Comparison of ENCODE assay signal across 18 cellular contexts in the genomic region with DNA sequence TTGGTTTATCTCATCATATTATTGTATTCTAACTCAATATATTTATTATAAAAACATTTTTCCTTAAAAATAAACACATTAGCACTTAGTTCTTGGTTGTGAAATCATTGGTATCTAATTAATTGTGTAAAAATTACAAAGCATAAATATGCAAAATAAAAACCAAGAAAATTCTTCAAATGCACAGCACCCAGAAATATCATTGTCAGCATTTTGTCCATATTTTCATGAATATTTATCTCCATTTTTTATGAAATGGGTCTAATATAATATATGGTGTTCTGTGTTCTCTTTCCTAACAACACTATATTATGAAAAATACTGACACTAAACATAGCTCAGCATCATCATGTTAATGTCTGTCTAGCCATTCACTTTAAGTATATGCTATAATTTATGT.
DNase-seq lines count a peak whose midpoint lies in the region; ATAC-seq, FAIRE-seq and TF ChIP-seq lines count a peak whose summit lies in the region.
"Had no signal": no experiment of that assay in that cellular context is flagged by ENCODE, and none has a peak within 500 bp of the region (broad histone marks: within the 10 kb centered on the region; RNA-seq: fewer than 3 reads in every experiment).

No MANE protein-coding gene starts in this region.

- H3K14ac ChIP-seq in IMR-90 (replicated peaks; ENCODE audit: low read depth, low read length) = no peak overlapping the region

- H2BK15ac ChIP-seq in IMR-90 (ENCODE audit: low read depth, low read length) = no peak overlapping the region

- CTCF ChIA-PET in HepG2 (lab: Yijun Ruan, JAX; ENCODE audit: low intra/inter-chr PET ratio, low total read pairs) (no interaction called here), IMR-90 (lab: Yijun Ruan, JAX) (no interaction called here), K562 (lab: Yijun Ruan, JAX; ENCODE audit: low intra/inter-chr PET ratio) (no interaction called here), OCI-LY7 (lab: Charles Lee; ENCODE audit: unreplicated experiment) (no interaction called here)

- dilution Hi-C loops in IMR-90 (cut with HindIII; ENCODE audit: low sequenced_read_pairs, unreplicated experiment) = no loop called here

- DNase-seq in HepG2 (ENCODE audit: low spot score) = no peak
- no peak for DNase-seq in right lobe of liver
- DNase-seq in IMR-90 = no peak
- DNase-seq in K562 (ENCODE audit: extremely low read depth in 1 of 4, low spot score in 3 of 4) = no peak
- DNase-seq in Kasumi-1 (lab: John Stamatoyannopoulos, UW) = no peak
- no peak for DNase-seq in OCI-LY7 (ENCODE audit: low spot score)
- DNase-seq: 8988T; AML-193; Caco-2; Calu3; CD4-positive, alpha-beta T cell; CD8-positive, alpha-beta T cell; DMS79 treated with DMSO at 0.1 percent for 48 hours; GF-D8 had no signal

- H3K9ac ChIP-seq in HepG2 (ENCODE audit: insufficient read depth, low read depth, low read length) = no peak overlapping the region
- H3K9ac ChIP-seq in IMR-90 (ENCODE audit: low read depth, low read length) = no peak overlapping the region
- no peak overlapping the region for H3K9ac ChIP-seq in K562 (ENCODE audit: insufficient read depth in 1 of 2, low read depth in 2 of 2, low read length in 2 of 2)
- H3K9ac ChIP-seq: BLaER1 treated with 17β-estradiol and CSF1 and Interleukin-3, amounts not matched to agents 10 nM and 100 nM had no signal

- no peak overlapping the region for H2BK20ac ChIP-seq in IMR-90 (ENCODE audit: low read depth, low read length)

- H3K27ac ChIP-seq in HepG2 (ENCODE audit: extremely low read length, insufficient read depth, low read length) (no peak overlapping the region), right lobe of liver (no peak overlapping the region), IMR-90 (ENCODE audit: insufficient read depth, low read length) (no peak overlapping the region), K562 (ENCODE audit: extremely low read depth, low read depth, low read length) (no peak overlapping the region), OCI-LY7 (ENCODE audit: low read depth, low read length, poor library complexity, severe bottlenecking) (no peak overlapping the region)
- H3K27ac ChIP-seq: BLaER1 treated with 17β-estradiol and CSF1 and Interleukin-3, amounts not matched to agents 10 nM and 100 nM; C4-2B had no signal

- H3K79me2 ChIP-seq in HepG2 (ENCODE audit: insufficient read depth, low read length) = no peaks in the 10 kb centered on the region
- H3K79me2 ChIP-seq in K562 (ENCODE audit: control insufficient read depth, insufficient read depth, low read length) = no peaks in the 10 kb centered on the region
- no peaks in the 10 kb centered on the region for H3K79me2 ChIP-seq in OCI-LY7 (ENCODE audit: insufficient read depth, low read depth, low read length)

- TF ChIP-seq POLR2A in HepG2 (IDR thresholded peaks at IDR 0.05; ENCODE audit: insufficient read depth in 1 of 2, low read depth in 2 of 2, low read length in 2 of 2) (no peak), right lobe of liver (IDR thresholded peaks at IDR 0.05) (no peak), IMR-90 (IDR thresholded peaks at IDR 0.05; ENCODE audit: low read depth, low read length) (no peak), K562 (conservative IDR thresholded peaks at IDR 0.05) (no peak)

- FAIRE-seq in HepG2 (lab: Jason Lieb, UNC) (no peak), K562 (lab: Jason Lieb, UNC) (no peak)
- FAIRE-seq: D721Med, G401.6 had no signal

- H2BK5ac ChIP-seq in IMR-90 (ENCODE audit: low read depth, low read length, poor library complexity, severe bottlenecking) = no peak overlapping the region

- POLR2A ChIA-PET in HepG2 (lab: Yijun Ruan, JAX) (no interaction called here), IMR-90 (lab: Charles Lee; ENCODE audit: unreplicated experiment) (no interaction called here), K562 (lab: Yijun Ruan, JAX) (no interaction called here), OCI-LY7 (lab: Charles Lee) (interaction anchor here (0.6 to 0.7 kb wide), 2 partner anchors 10 to 48 kb away, joined by 3 read pairs; no protein-coding TSS in a partner anchor)

- ATAC-seq in HepG2 (no peak), right lobe of liver (no peak), IMR-90 (ENCODE audit: low read depth) (no peak), K562 (no peak)
- ATAC-seq: CD8-positive, alpha-beta T cell had no signal

- H4K91ac ChIP-seq in IMR-90 (ENCODE audit: insufficient read depth, low read depth, low read length) = no peak overlapping the region

- H4K8ac ChIP-seq in IMR-90 (ENCODE audit: low read depth in 2 of 2, low read length in 2 of 2) = no peak overlapping the region

- TF ChIP-seq CTCF in HepG2 (CRISPR knock-in tag; IDR thresholded peaks at IDR 0.05) (no peak), right lobe of liver (IDR thresholded peaks at IDR 0.05) (no peak), IMR-90 (conservative IDR thresholded peaks at IDR 0.05; ENCODE audit: low read depth, low read length) (no peak), K562 (IDR thresholded peaks at IDR 0.05 in 2 of 3, conservative IDR thresholded peaks at IDR 0.05 in 1 of 3; ENCODE audit: insufficient read depth in 2 of 3, low read depth in 1 of 3, low read length in 3 of 3) (no peak), OCI-LY7 (conservative IDR thresholded peaks at IDR 0.05; ENCODE audit: low read length) (no peak)

- no peak for TF ChIP-seq EP300 in HepG2 (IDR thresholded peaks at IDR 0.05; ENCODE audit: low read depth in 2 of 2, low read length in 2 of 2)
- no peak for TF ChIP-seq EP300 in HepG2 (CRISPR knock-in tag; IDR thresholded peaks at IDR 0.05; ENCODE audit: borderline replicate concordance)
- no peak for TF ChIP-seq EP300 in K562 (IDR thresholded peaks at IDR 0.05; ENCODE audit: low read length)

- H3K27me3 ChIP-seq in HepG2 (ENCODE audit: control insufficient read depth in 1 of 2, insufficient read depth in 2 of 2, low read length in 2 of 2) (no peaks in the 10 kb centered on the region), right lobe of liver (no peaks in the 10 kb centered on the region), IMR-90 (ENCODE audit: control insufficient read depth, insufficient read depth, low read length) (no peaks in the 10 kb centered on the region), K562 (ENCODE audit: control insufficient read depth in 2 of 2, insufficient read depth in 2 of 2, low read length in 2 of 2) (no peaks in the 10 kb centered on the region)
- H3K27me3 ChIP-seq: BLaER1 treated with 17β-estradiol and CSF1 and Interleukin-3, amounts not matched to agents 10 nM and 100 nM had no signal

- in situ Hi-C loops in HepG2 (cut with HindIII; ENCODE audit: extremely low pct_ligation_motif_present, low pct_unique_long_range_greater_than_20kb) = no loop called here
- in situ Hi-C loops in IMR-90 (cut with MboI; ENCODE audit: low sequenced_read_pairs) = no loop called here
- in situ Hi-C loops in K562 (cut with MboI) = no loop called here

- H3K9me3 ChIP-seq in HepG2 (ENCODE audit: low read length) (no peaks in the 10 kb centered on the region), right lobe of liver (no peaks in the 10 kb centered on the region), IMR-90 (ENCODE audit: control insufficient read depth, insufficient read depth, low read length) (no peaks in the 10 kb centered on the region), K562 (replicated peaks; ENCODE audit: control insufficient read depth, insufficient read depth, low read depth, low read length) (no peaks in the 10 kb centered on the region), OCI-LY7 (ENCODE audit: low read length) (no peaks in the 10 kb centered on the region)
- H3K9me3 ChIP-seq: BLaER1 treated with 17β-estradiol and CSF1 and Interleukin-3, amounts not matched to agents 10 nM and 100 nM; Caco-2 had no signal

- TF ChIP-seq RAD21 in HepG2 (CRISPR knock-in tag; IDR thresholded peaks at IDR 0.05) (no peak), IMR-90 (IDR thresholded peaks at IDR 0.05; ENCODE audit: low read length) (no peak), K562 (CRISPR knock-in tag; conservative IDR thresholded peaks at IDR 0.05 in 1 of 2, IDR thresholded peaks at IDR 0.05 in 1 of 2) (no peak)

- no peak overlapping the region for H3K4ac ChIP-seq in IMR-90 (ENCODE audit: low read depth, low read length)

- no peaks in the 10 kb centered on the region for H3K9me2 ChIP-seq in OCI-LY7 (ENCODE audit: insufficient read depth, low read length)

- H3K36me3 ChIP-seq in HepG2 (replicated peaks in 1 of 2; ENCODE audit: control insufficient read depth in 1 of 2, insufficient read depth in 2 of 2, low read length in 2 of 2) (no peaks in the 10 kb centered on the region), right lobe of liver (no peaks in the 10 kb centered on the region), IMR-90 (ENCODE audit: control insufficient read depth, insufficient read depth, low read length) (no peaks in the 10 kb centered on the region), K562 (ENCODE audit: control insufficient read depth, insufficient read depth, low read length) (no peaks in the 10 kb centered on the region), OCI-LY7 (ENCODE audit: insufficient read depth, low read length) (no peaks in the 10 kb centered on the region)
- H3K36me3 ChIP-seq: BLaER1 treated with 17β-estradiol and CSF1 and Interleukin-3, amounts not matched to agents 10 nM and 100 nM had no signal

- H2AK5ac ChIP-seq in IMR-90 (ENCODE audit: low read depth, low read length) = no peak overlapping the region

- no peak overlapping the region for H2AFZ ChIP-seq in HepG2 (ENCODE audit: low read length)
- no peak overlapping the region for H2AFZ ChIP-seq in IMR-90 (replicated peaks; ENCODE audit: low read length, poor library complexity)
- H2AFZ ChIP-seq in K562 (ENCODE audit: low read depth, low read length) = no peak overlapping the region
- no peak overlapping the region for H2AFZ ChIP-seq in OCI-LY7 (ENCODE audit: low read length)

- H3K4me3 ChIP-seq in HepG2 (replicated peaks in 1 of 3; ENCODE audit: insufficient read depth in 1 of 3, low read depth in 2 of 3, low read length in 3 of 3) (no peak overlapping the region), right lobe of liver (no peak overlapping the region), IMR-90 (ENCODE audit: insufficient read depth, low read depth, low read length) (no peak overlapping the region), K562 (no peak overlapping the region), OCI-LY7 (ENCODE audit: low read depth, low read length, poor library complexity, severe bottlenecking) (no peak overlapping the region)
- H3K4me3 ChIP-seq: BLaER1 treated with 17β-estradiol and CSF1 and Interleukin-3, amounts not matched to agents 10 nM and 100 nM had no signal

- no peak overlapping the region for H4K5ac ChIP-seq in IMR-90 (ENCODE audit: low read depth, low read length)

- no peak overlapping the region for H2BK120ac ChIP-seq in IMR-90 (ENCODE audit: low read depth, low read length)

- H3K4me1 ChIP-seq in HepG2 (ENCODE audit: insufficient read depth, low read length) = no peaks in the 10 kb centered on the region
- H3K4me1 ChIP-seq in right lobe of liver = no peaks in the 10 kb centered on the region
- H3K4me1 ChIP-seq in IMR-90 (ENCODE audit: control insufficient read depth, insufficient read depth, low read length) = peaks cover 2% of the 10 kb centered on the region
- H3K4me1 ChIP-seq in K562 (replicated peaks in 1 of 2; ENCODE audit: control insufficient read depth in 2 of 2, insufficient read depth in 2 of 2, low read length in 2 of 2) = no peaks in the 10 kb centered on the region
- H3K4me1 ChIP-seq in OCI-LY7 (ENCODE audit: insufficient read depth, low read length, poor library complexity, severe bottlenecking) = no peaks in the 10 kb centered on the region
- H3K4me1 ChIP-seq: BLaER1 treated with 17β-estradiol and CSF1 and Interleukin-3, amounts not matched to agents 10 nM and 100 nM; Caco-2 had no signal

- no peak overlapping the region for H3K4me2 ChIP-seq in HepG2 (ENCODE audit: low read depth, low read length)
- H3K4me2 ChIP-seq in IMR-90 (ENCODE audit: low read depth, low read length) = no peak overlapping the region
- H3K4me2 ChIP-seq in K562 (ENCODE audit: insufficient read depth, low read length) = no peak overlapping the region
- no peak overlapping the region for H3K4me2 ChIP-seq in OCI-LY7 (ENCODE audit: low read length)
- H3K4me2 ChIP-seq: BLaER1 treated with 17β-estradiol and CSF1 and Interleukin-3, amounts not matched to agents 10 nM and 100 nM had no signal

- intact Hi-C loops in HepG2 (cut with micrococcal nuclease; ENCODE audit: unreplicated experiment) = no loop called here
- intact Hi-C loops in right lobe of liver (cut with DNase I) = no loop called here
- intact Hi-C loops in IMR-90 (cut with micrococcal nuclease) = loop anchor here (5.0 kb wide), 1 partner anchor 648 kb away; no protein-coding TSS in a partner anchor
- intact Hi-C loops in K562 (cut with micrococcal nuclease) = no loop called here
- intact Hi-C loops in OCI-LY7 (cut with micrococcal nuclease; ENCODE audit: unreplicated experiment) = no loop called here

- H4K20me1 ChIP-seq in HepG2 (ENCODE audit: insufficient read depth, low read length) (no peaks in the 10 kb centered on the region), IMR-90 (ENCODE audit: insufficient read depth, low read length) (no peaks in the 10 kb centered on the region), K562 (replicated peaks; ENCODE audit: control insufficient read depth, insufficient read depth, low read length) (no peaks in the 10 kb centered on the region), OCI-LY7 (ENCODE audit: insufficient read depth, low read length) (no peaks in the 10 kb centered on the region)
- H4K20me1 ChIP-seq: BLaER1 treated with 17β-estradiol and CSF1 and Interleukin-3, amounts not matched to agents 10 nM and 100 nM had no signal

- H3K18ac ChIP-seq in IMR-90 (ENCODE audit: low read depth, low read length) = no peak overlapping the region

- no peaks in the 10 kb centered on the region for H3K79me1 ChIP-seq in IMR-90 (ENCODE audit: low read depth in 1 of 2, low read length in 2 of 2)

- H2AK9ac ChIP-seq in IMR-90 (replicated peaks; ENCODE audit: low read depth, low read length, poor library complexity) = no peak overlapping the region

- no peak overlapping the region for H3K56ac ChIP-seq in IMR-90 (ENCODE audit: extremely low read depth, insufficient read depth, low read length)

- H3K9me1 ChIP-seq in IMR-90 (ENCODE audit: insufficient read depth, low read length) (no peaks in the 10 kb centered on the region), K562 (ENCODE audit: control insufficient read depth, insufficient read depth, low read length) (no peaks in the 10 kb centered on the region)

- no TSS peak for BruUV-seq in HepG2 (replicated peaks; lab: Mats Ljungman, UMichigan)
- BruUV-seq in IMR-90 (replicated peaks; lab: Mats Ljungman, UMichigan) = no TSS peak
- no TSS peak for BruUV-seq in K562 (replicated peaks; lab: Mats Ljungman, UMichigan)
- no TSS peak for BruUV-seq in OCI-LY7 (replicated peaks; lab: Mats Ljungman, UMichigan)

- no peak overlapping the region for H3K23ac ChIP-seq in IMR-90 (ENCODE audit: low read depth, low read length)
